ENCODE assay signal across 1 cellular context in the genomic region with DNA sequence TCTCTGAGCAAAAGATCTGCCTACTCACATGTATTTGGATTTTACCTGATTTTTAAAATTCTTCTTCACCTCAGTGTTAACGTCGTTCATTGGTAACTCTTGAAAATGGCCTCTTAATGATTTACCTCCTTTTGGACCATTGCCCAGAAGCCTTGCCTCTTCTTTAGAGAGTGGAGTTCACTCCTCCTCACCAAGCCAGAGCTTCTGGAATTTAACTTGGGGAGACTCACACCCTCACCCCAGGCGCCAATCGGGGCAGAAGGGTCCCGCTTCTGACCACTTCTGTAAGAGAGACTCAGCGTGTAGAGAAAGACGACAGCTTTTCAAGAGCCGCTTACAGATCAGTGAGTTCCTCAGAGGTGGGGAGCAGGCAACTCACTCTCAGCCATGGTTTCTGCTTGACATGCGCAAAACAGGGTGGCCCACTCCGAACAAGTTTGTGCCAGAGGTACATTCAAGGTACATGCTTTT.
A peak's percentile ranks its signal among the peaks of the same experiment; 100 is the strongest.
TF ChIP-seq lines count a peak whose summit lies in the region.

No MANE protein-coding gene starts in this region.

TF ChIP-seq in HepG2, 621 proteins besides CTCF, POLR2A, EP300 and RAD21 (continues in another document):
- TF ChIP-seq, protein P1, sequence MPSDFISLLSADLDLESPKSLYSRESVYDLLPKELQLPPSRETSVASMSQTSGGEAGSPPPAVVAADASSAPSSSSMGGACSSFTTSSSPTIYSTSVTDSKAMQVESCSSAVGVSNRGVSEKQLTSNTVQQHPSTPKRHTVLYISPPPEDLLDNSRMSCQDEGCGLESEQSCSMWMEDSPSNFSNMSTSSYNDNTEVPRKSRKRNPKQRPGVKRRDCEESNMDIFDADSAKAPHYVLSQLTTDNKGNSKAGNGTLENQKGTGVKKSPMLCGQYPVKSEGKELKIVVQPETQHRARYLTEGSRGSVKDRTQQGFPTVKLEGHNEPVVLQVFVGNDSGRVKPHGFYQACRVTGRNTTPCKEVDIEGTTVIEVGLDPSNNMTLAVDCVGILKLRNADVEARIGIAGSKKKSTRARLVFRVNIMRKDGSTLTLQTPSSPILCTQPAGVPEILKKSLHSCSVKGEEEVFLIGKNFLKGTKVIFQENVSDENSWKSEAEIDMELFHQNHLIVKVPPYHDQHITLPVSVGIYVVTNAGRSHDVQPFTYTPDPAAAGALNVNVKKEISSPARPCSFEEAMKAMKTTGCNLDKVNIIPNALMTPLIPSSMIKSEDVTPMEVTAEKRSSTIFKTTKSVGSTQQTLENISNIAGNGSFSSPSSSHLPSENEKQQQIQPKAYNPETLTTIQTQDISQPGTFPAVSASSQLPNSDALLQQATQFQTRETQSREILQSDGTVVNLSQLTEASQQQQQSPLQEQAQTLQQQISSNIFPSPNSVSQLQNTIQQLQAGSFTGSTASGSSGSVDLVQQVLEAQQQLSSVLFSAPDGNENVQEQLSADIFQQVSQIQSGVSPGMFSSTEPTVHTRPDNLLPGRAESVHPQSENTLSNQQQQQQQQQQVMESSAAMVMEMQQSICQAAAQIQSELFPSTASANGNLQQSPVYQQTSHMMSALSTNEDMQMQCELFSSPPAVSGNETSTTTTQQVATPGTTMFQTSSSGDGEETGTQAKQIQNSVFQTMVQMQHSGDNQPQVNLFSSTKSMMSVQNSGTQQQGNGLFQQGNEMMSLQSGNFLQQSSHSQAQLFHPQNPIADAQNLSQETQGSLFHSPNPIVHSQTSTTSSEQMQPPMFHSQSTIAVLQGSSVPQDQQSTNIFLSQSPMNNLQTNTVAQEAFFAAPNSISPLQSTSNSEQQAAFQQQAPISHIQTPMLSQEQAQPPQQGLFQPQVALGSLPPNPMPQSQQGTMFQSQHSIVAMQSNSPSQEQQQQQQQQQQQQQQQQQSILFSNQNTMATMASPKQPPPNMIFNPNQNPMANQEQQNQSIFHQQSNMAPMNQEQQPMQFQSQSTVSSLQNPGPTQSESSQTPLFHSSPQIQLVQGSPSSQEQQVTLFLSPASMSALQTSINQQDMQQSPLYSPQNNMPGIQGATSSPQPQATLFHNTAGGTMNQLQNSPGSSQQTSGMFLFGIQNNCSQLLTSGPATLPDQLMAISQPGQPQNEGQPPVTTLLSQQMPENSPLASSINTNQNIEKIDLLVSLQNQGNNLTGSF (CRISPR knock-in tag; IDR thresholded peaks at IDR 0.05): no peak
- no peak for TF ChIP-seq ZNF460 (CRISPR knock-in tag; IDR thresholded peaks at IDR 0.05; ENCODE audit: borderline replicate concordance)
- no peak for TF ChIP-seq ZBTB1 (CRISPR knock-in tag; IDR thresholded peaks at IDR 0.05; ENCODE audit: borderline replicate concordance)
- TF ChIP-seq ZNF598 (CRISPR knock-in tag; IDR thresholded peaks at IDR 0.05; ENCODE audit: borderline replicate concordance): 0 out of 2 replicates have a peak, but pooled peaks have one; percentile 49
- TF ChIP-seq HNF4G (IDR thresholded peaks at IDR 0.05; ENCODE audit: borderline replicate concordance, low read depth, low read length): no peak
- TF ChIP-seq HNF4G (CRISPR knock-in tag; IDR thresholded peaks at IDR 0.05; ENCODE audit: borderline replicate concordance, low read depth): no peak
- TF ChIP-seq ZNF350 (CRISPR knock-in tag; IDR thresholded peaks at IDR 0.05; ENCODE audit: borderline replicate concordance, low read depth): 0 out of 2 replicates have a peak, but pooled peaks have one; percentile 17
- TF ChIP-seq CREB1 (IDR thresholded peaks at IDR 0.05): no peak
- no peak for TF ChIP-seq CREB1 (CRISPR knock-in tag; IDR thresholded peaks at IDR 0.05)
- TF ChIP-seq XBP1 (CRISPR knock-in tag; IDR thresholded peaks at IDR 0.05): no peak
- TF ChIP-seq, protein P2, sequence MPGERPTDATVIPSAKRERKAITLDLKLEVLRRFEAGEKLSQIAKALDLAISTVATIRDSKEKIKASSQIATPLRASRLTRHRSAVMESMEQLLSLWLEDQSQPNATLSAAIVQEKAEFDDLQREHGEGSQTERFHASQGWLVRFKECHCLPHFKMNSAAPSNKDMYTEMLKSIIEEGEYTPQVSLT (CRISPR knock-in tag; IDR thresholded peaks at IDR 0.05; ENCODE audit: borderline replicate concordance, low read depth): no peak
- TF ChIP-seq REL (CRISPR knock-in tag; conservative IDR thresholded peaks at IDR 0.05): no peak
- no peak for TF ChIP-seq SSRP1 (CRISPR knock-in tag; IDR thresholded peaks at IDR 0.05)
- TF ChIP-seq, protein P3, sequence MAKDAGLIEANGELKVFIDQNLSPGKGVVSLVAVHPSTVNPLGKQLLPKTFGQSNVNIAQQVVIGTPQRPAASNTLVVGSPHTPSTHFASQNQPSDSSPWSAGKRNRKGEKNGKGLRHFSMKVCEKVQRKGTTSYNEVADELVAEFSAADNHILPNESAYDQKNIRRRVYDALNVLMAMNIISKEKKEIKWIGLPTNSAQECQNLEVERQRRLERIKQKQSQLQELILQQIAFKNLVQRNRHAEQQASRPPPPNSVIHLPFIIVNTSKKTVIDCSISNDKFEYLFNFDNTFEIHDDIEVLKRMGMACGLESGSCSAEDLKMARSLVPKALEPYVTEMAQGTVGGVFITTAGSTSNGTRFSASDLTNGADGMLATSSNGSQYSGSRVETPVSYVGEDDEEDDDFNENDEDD (CRISPR knock-in tag; IDR thresholded peaks at IDR 0.05; ENCODE audit: borderline replicate concordance): no peak
- TF ChIP-seq, protein P4, sequence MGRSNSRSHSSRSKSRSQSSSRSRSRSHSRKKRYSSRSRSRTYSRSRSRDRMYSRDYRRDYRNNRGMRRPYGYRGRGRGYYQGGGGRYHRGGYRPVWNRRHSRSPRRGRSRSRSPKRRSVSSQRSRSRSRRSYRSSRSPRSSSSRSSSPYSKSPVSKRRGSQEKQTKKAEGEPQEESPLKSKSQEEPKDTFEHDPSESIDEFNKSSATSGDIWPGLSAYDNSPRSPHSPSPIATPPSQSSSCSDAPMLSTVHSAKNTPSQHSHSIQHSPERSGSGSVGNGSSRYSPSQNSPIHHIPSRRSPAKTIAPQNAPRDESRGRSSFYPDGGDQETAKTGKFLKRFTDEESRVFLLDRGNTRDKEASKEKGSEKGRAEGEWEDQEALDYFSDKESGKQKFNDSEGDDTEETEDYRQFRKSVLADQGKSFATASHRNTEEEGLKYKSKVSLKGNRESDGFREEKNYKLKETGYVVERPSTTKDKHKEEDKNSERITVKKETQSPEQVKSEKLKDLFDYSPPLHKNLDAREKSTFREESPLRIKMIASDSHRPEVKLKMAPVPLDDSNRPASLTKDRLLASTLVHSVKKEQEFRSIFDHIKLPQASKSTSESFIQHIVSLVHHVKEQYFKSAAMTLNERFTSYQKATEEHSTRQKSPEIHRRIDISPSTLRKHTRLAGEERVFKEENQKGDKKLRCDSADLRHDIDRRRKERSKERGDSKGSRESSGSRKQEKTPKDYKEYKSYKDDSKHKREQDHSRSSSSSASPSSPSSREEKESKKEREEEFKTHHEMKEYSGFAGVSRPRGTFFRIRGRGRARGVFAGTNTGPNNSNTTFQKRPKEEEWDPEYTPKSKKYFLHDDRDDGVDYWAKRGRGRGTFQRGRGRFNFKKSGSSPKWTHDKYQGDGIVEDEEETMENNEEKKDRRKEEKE (IDR thresholded peaks at IDR 0.05): no peak
- TF ChIP-seq, protein P5, sequence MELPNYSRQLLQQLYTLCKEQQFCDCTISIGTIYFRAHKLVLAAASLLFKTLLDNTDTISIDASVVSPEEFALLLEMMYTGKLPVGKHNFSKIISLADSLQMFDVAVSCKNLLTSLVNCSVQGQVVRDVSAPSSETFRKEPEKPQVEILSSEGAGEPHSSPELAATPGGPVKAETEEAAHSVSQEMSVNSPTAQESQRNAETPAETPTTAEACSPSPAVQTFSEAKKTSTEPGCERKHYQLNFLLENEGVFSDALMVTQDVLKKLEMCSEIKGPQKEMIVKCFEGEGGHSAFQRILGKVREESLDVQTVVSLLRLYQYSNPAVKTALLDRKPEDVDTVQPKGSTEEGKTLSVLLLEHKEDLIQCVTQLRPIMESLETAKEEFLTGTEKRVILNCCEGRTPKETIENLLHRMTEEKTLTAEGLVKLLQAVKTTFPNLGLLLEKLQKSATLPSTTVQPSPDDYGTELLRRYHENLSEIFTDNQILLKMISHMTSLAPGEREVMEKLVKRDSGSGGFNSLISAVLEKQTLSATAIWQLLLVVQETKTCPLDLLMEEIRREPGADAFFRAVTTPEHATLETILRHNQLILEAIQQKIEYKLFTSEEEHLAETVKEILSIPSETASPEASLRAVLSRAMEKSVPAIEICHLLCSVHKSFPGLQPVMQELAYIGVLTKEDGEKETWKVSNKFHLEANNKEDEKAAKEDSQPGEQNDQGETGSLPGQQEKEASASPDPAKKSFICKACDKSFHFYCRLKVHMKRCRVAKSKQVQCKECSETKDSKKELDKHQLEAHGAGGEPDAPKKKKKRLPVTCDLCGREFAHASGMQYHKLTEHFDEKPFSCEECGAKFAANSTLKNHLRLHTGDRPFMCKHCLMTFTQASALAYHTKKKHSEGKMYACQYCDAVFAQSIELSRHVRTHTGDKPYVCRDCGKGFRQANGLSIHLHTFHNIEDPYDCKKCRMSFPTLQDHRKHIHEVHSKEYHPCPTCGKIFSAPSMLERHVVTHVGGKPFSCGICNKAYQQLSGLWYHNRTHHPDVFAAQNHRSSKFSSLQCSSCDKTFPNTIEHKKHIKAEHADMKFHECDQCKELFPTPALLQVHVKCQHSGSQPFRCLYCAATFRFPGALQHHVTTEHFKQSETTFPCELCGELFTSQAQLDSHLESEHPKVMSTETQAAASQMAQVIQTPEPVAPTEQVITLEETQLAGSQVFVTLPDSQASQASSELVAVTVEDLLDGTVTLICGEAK (IDR thresholded peaks at IDR 0.05): no peak
- TF ChIP-seq, protein P5 (CRISPR knock-in tag; IDR thresholded peaks at IDR 0.05): no peak
- no peak for TF ChIP-seq ZNF644 (CRISPR knock-in tag; IDR thresholded peaks at IDR 0.05; ENCODE audit: low read depth)
- no peak for TF ChIP-seq YEATS4 (CRISPR knock-in tag; IDR thresholded peaks at IDR 0.05; ENCODE audit: borderline replicate concordance)
- 0 out of 2 replicates have a peak, but pooled peaks have one; percentile 25 for TF ChIP-seq HDAC1 (CRISPR knock-in tag; IDR thresholded peaks at IDR 0.05)
- TF ChIP-seq CHD2 (IDR thresholded peaks at IDR 0.05; ENCODE audit: low read depth, low read length): no peak
- TF ChIP-seq PITX1 (CRISPR knock-in tag; IDR thresholded peaks at IDR 0.05): no peak
- TF ChIP-seq, protein P6, sequence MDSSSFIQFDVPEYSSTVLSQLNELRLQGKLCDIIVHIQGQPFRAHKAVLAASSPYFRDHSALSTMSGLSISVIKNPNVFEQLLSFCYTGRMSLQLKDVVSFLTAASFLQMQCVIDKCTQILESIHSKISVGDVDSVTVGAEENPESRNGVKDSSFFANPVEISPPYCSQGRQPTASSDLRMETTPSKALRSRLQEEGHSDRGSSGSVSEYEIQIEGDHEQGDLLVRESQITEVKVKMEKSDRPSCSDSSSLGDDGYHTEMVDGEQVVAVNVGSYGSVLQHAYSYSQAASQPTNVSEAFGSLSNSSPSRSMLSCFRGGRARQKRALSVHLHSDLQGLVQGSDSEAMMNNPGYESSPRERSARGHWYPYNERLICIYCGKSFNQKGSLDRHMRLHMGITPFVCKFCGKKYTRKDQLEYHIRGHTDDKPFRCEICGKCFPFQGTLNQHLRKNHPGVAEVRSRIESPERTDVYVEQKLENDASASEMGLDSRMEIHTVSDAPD (CRISPR knock-in tag; IDR thresholded peaks at IDR 0.05): no peak
- TF ChIP-seq, protein P7, sequence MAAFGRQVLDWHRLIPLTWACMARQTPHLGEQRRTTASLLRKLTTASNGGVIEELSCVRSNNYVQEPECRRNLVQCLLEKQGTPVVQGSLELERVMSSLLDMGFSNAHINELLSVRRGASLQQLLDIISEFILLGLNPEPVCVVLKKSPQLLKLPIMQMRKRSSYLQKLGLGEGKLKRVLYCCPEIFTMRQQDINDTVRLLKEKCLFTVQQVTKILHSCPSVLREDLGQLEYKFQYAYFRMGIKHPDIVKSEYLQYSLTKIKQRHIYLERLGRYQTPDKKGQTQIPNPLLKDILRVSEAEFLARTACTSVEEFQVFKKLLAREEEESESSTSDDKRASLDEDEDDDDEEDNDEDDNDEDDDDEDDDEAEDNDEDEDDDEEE (CRISPR knock-in tag; IDR thresholded peaks at IDR 0.05): 0 out of 2 replicates have a peak, but pooled peaks have one; percentile 30
- no peak for TF ChIP-seq NKX3-1 (CRISPR knock-in tag; IDR thresholded peaks at IDR 0.05)
- TF ChIP-seq PHF5A (CRISPR knock-in tag; IDR thresholded peaks at IDR 0.05; ENCODE audit: low read depth, unreplicated experiment): no peak
